9 cellular contexts compared by ENCODE assay signal in the genomic region with DNA sequence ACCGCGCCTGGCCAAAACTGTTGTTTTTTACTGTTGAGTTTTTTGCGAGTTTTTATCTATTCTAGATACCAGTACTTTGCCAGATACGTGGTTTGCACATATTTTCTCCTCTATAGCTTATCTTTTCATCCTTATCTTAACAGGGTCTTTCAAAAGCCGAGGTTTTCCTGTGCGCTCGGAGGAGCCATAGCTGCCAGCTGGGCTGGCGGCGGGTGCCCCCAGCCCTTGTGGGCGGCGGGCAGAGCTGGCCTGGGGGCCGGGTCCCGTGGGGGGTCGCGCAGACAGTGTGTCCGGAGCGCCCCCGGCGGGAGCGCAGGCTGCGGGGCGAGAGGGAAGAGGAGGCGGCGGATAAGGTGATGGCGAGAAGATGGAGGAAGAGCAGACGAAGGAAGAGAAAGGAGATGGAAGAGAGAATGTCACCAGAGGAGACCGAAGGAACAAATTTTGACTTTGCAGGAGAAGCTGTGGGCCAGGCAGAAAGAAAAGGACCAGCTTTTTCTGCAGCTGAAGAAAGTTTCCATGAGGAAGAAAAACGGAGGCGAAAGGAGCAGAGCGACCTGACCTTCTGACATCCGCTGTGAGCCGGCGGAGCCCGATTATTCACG. TPM values are rescaled to one million over a fixed set of nuclear protein-coding genes. Genes with fewer than 3 reads are reported as not detected.
DNase-seq lines count a peak whose midpoint lies in the region; ATAC-seq and TF ChIP-seq lines count a peak whose summit lies in the region.
"Had no signal": no experiment of that assay in that cellular context is flagged by ENCODE, and none has a peak within 500 bp of the region (broad histone marks: within the 10 kb centered on the region; RNA-seq: fewer than 3 reads in every experiment).

No MANE protein-coding gene starts in this region.

- H3K4me1 ChIP-seq in BLaER1 = peaks cover 21% of the 10 kb centered on the region
- H3K4me1 ChIP-seq in body of pancreas = peaks cover 15% of the 10 kb centered on the region
- peaks cover 7% of the 10 kb centered on the region for H3K4me1 ChIP-seq in mononuclear cell (ENCODE audit: insufficient read depth, low read length)
- peaks cover 13% of the 10 kb centered on the region for H3K4me1 ChIP-seq in vagina

- peak overlapping the region; percentile 85 for H3K9ac ChIP-seq in BLaER1

- TF ChIP-seq CTCF in body of pancreas (IDR thresholded peaks at IDR 0.05) (no peak), vagina (IDR thresholded peaks at IDR 0.05) (no peak)

- WGBS in body of pancreas, 2 donors = 6 to 10% methylated on average over 35 of the region's 35 CpGs

- intact Hi-C loops in body of pancreas (cut with DNase I) (no loop called here), vagina (cut with DNase I) (no loop called here)

- TF ChIP-seq POLR2A in body of pancreas (IDR thresholded peaks at IDR 0.05) (peak in 2 of 3 donors; percentile 20 to 27), vagina (IDR thresholded peaks at IDR 0.05) (no peak)

- ATAC-seq in GM19035 (IDR thresholded peaks at IDR 0.05; ENCODE audit: unreplicated experiment) (peak; percentile 13), HG03354 (IDR thresholded peaks at IDR 0.05; ENCODE audit: poor library complexity, severe bottlenecking, unreplicated experiment) (peak; percentile 25), body of pancreas (peak; percentile 27)

- H3K27me3 ChIP-seq in BLaER1 (no peaks in the 10 kb centered on the region), body of pancreas (peaks cover 0 to 8% of the 10 kb centered on the region in 2 donors), mononuclear cell (ENCODE audit: insufficient read depth, low read length) (no peaks in the 10 kb centered on the region), vagina (no peaks in the 10 kb centered on the region)

- H3K36me3 ChIP-seq in BLaER1 (no peaks in the 10 kb centered on the region), body of pancreas (replicated peaks in 1 of 2; ENCODE audit: insufficient read depth in 1 of 2, low read depth in 2 of 2) (no peaks in the 10 kb centered on the region), vagina (no peaks in the 10 kb centered on the region)

- H3K4me2 ChIP-seq in BLaER1 = peak overlapping the region; percentile 99

- no peaks in the 10 kb centered on the region for H3K9me3 ChIP-seq in BLaER1
- no peaks in the 10 kb centered on the region for H3K9me3 ChIP-seq in body of pancreas
- no peaks in the 10 kb centered on the region for H3K9me3 ChIP-seq in mononuclear cell (ENCODE audit: low read depth, low read length)
- H3K9me3 ChIP-seq in vagina = no peaks in the 10 kb centered on the region

- H3K27ac ChIP-seq in BLaER1 (peak overlapping the region; percentile 91), body of pancreas (peak overlapping the region in 2 of 4 donors; percentile 35 to 47), vagina (peak overlapping the region; percentile 39)

- H4K20me1 ChIP-seq in BLaER1 = no peaks in the 10 kb centered on the region

- H3K4me3 ChIP-seq in BLaER1 = peak overlapping the region; percentile 72
- peak overlapping the region in 1 of 2 donors; percentile 6 for H3K4me3 ChIP-seq in body of pancreas
- peak overlapping the region; percentile 46 for H3K4me3 ChIP-seq in mononuclear cell (ENCODE audit: low read length)
- H3K4me3 ChIP-seq in vagina = peak overlapping the region; percentile 44 to 46

- no peak for DNase-seq in body of pancreas
- DNase-seq in vagina (ENCODE audit: extremely low spot score in 2 of 2) = no peak
- no peak for DNase-seq in NCI-H1417 treated with DMSO at 0.1 percent for 48 hours (lab: John Stamatoyannopoulos, UW)
- no peak for DNase-seq in SHP77 (lab: John Stamatoyannopoulos, UW)

RNA-seq across cellular contexts. Expression of gene EIF4A2, which starts 11.0 kb away (rescaled TPM):
- total RNA-seq in body of pancreas (100 to 1,000 TPM; 222 to 424 TPM), mononuclear cell (1,243 TPM), vagina (375 TPM)

RNA-seq across cellular contexts. Expression of gene RFC4, which starts 33.9 kb away (rescaled TPM):
- total RNA-seq in body of pancreas = 10 to 100 TPM in 1 of 2 donors, 1 to 10 TPM in 1; 6.6 to 14.5 TPM
- 9.3 TPM for total RNA-seq in mononuclear cell
- total RNA-seq in vagina = 8.3 TPM

RNA-seq across cellular contexts. Expression of gene KNG1, which starts 55.2 kb away (rescaled TPM):
- total RNA-seq in body of pancreas (not detected), mononuclear cell (0.21 TPM), vagina (not detected)
- total RNA-seq: frontal cortex had no signal

Comparison
In these comparisons a context has a peak if more than half of its experiments do, and no peak if none do; other contexts are left out.
1. POLR2A ChIP-seq: peak in body of pancreas (2 of 3); none in vagina (0 of 2).
2. Peak in every context shown above with its lines, with median percentiles within 50 percentile points of each other: ATAC-seq.